ENCODE assay signal across 16 cellular contexts in genomic region chr9:15785584-15785983, GRCh38.
A peak's percentile ranks its signal among the peaks of the same experiment; 100 is the strongest.
DNase-seq lines count a peak whose midpoint lies in the region; ATAC-seq and TF ChIP-seq lines count a peak whose summit lies in the region.
"Had no signal": no experiment of that assay in that cellular context is flagged by ENCODE, and none has a peak within 500 bp of the region (broad histone marks: within the 10 kb centered on the region; RNA-seq: fewer than 3 reads in every experiment).

No MANE protein-coding gene starts in this region.

- in situ Hi-C loops in mammary epithelial cell (cut with MboI; ENCODE audit: low sequenced_read_pairs in 2 of 2), result no loop called here

- POLR2A ChIA-PET in MCF 10A (lab: Yijun Ruan, JAX), result no interaction called here

- no peak for TF ChIP-seq POLR2A in tibial nerve (IDR thresholded peaks at IDR 0.05)

- H3K9ac ChIP-seq in mammary epithelial cell (ENCODE audit: insufficient read depth, low read length), result no peak overlapping the region

- no peak overlapping the region for H3K4me2 ChIP-seq in mammary epithelial cell (ENCODE audit: insufficient read depth, low read depth, low read length)
- H3K4me2 ChIP-seq: A549 had no signal

- H3K4me1 ChIP-seq in mammary epithelial cell (ENCODE audit: insufficient read depth, low read length) (no peaks in the 10 kb centered on the region), lower lobe of right lung (no peaks in the 10 kb centered on the region), tibial nerve (no peaks in the 10 kb centered on the region)
- H3K4me1 ChIP-seq: A549, BE2C had no signal

- ATAC-seq in HG03469 (IDR thresholded peaks at IDR 0.05; ENCODE audit: unreplicated experiment) (peak; percentile 47), lower lobe of right lung (no peak)
- ATAC-seq: A549 had no signal

- H3K4me3 ChIP-seq in mammary epithelial cell (replicated peaks in 1 of 3; ENCODE audit: insufficient read depth in 1 of 3, low read depth in 2 of 3, low read length in 3 of 3), result no peak overlapping the region
- no peak overlapping the region for H3K4me3 ChIP-seq in lower lobe of right lung
- no peak overlapping the region for H3K4me3 ChIP-seq in tibial nerve
- H3K4me3 ChIP-seq: A549 had no signal

- intact Hi-C loops in MCF 10A (cut with micrococcal nuclease), result no loop called here
- intact Hi-C loops in mammary epithelial cell (cut with micrococcal nuclease), result no loop called here
- intact Hi-C loops in lower lobe of right lung (cut with DNase I), result no loop called here

- no peak for TF ChIP-seq EP300 in tibial nerve (IDR thresholded peaks at IDR 0.05)

- no peaks in the 10 kb centered on the region for H3K4me1 Mint-ChIP-seq in MCF 10A (ENCODE audit: insufficient read depth, unreplicated experiment)
- H3K4me1 Mint-ChIP-seq: CD4-positive, alpha-beta memory T cell; H9 had no signal

- CTCF ChIA-PET in MCF 10A (lab: Yijun Ruan, JAX) (interaction anchor here (0.6 kb wide), 1 partner anchor 994 kb away, joined by 3 read pairs; no protein-coding TSS in a partner anchor), mammary epithelial cell (lab: Charles Lee; ENCODE audit: low non-redundant PET) (no interaction called here)

- TF ChIP-seq CTCF in MCF 10A (IDR thresholded peaks at IDR 0.05; ENCODE audit: unreplicated experiment) (no peak), mammary epithelial cell (conservative IDR thresholded peaks at IDR 0.05 in 1 of 2, IDR thresholded peaks at IDR 0.05 in 1 of 2; ENCODE audit: extremely low read depth in 1 of 2, insufficient read depth in 1 of 2, low read depth in 1 of 2, low read length in 2 of 2) (no peak), lower lobe of right lung (IDR thresholded peaks at IDR 0.05) (no peak), tibial nerve (IDR thresholded peaks at IDR 0.05) (no peak)

- no peaks in the 10 kb centered on the region for H3K36me3 Mint-ChIP-seq in MCF 10A (ENCODE audit: insufficient read depth, unreplicated experiment)
- H3K36me3 Mint-ChIP-seq: CD4-positive, alpha-beta memory T cell had no signal

- no peak overlapping the region for H3K4me3 Mint-ChIP-seq in MCF 10A (ENCODE audit: unreplicated experiment)
- H3K4me3 Mint-ChIP-seq: CD4-positive, alpha-beta memory T cell; H9 had no signal

- no peaks in the 10 kb centered on the region for H3K27me3 ChIP-seq in mammary epithelial cell (ENCODE audit: insufficient read depth, low read length)
- no peaks in the 10 kb centered on the region for H3K27me3 ChIP-seq in lower lobe of right lung (ENCODE audit: low read depth)
- no peaks in the 10 kb centered on the region for H3K27me3 ChIP-seq in tibial nerve
- H3K27me3 ChIP-seq: BE2C had no signal

- no peak overlapping the region for H2AFZ ChIP-seq in mammary epithelial cell (ENCODE audit: low read depth, low read length)

- H3K27ac ChIP-seq in mammary epithelial cell (ENCODE audit: insufficient read depth, low read depth, low read length) (no peak overlapping the region), lower lobe of right lung (no peak overlapping the region), tibial nerve (no peak overlapping the region)
- H3K27ac ChIP-seq: A549, C4-2B had no signal

- no peaks in the 10 kb centered on the region for H3K79me2 ChIP-seq in mammary epithelial cell (ENCODE audit: insufficient read depth, low read length)

- no peak overlapping the region for H3K27ac Mint-ChIP-seq in MCF 10A (ENCODE audit: low read depth, unreplicated experiment)
- H3K27ac Mint-ChIP-seq: CD4-positive, alpha-beta memory T cell; H9 had no signal

- no peaks in the 10 kb centered on the region for H3K9me3 Mint-ChIP-seq in MCF 10A (ENCODE audit: unreplicated experiment)

- H3K36me3 ChIP-seq in mammary epithelial cell (ENCODE audit: insufficient read depth, low read length) (no peaks in the 10 kb centered on the region), lower lobe of right lung (no peaks in the 10 kb centered on the region), tibial nerve (no peaks in the 10 kb centered on the region)
- H3K36me3 ChIP-seq: BE2C had no signal

- H4K20me1 ChIP-seq in mammary epithelial cell (ENCODE audit: insufficient read depth, low read length), result no peaks in the 10 kb centered on the region

- dilution Hi-C loops in mammary epithelial cell (cut with HindIII; ENCODE audit: low sequenced_read_pairs), result no loop called here

- H3K27me3 Mint-ChIP-seq in MCF 10A (ENCODE audit: insufficient read depth, unreplicated experiment), result no peaks in the 10 kb centered on the region
- H3K27me3 Mint-ChIP-seq: CD4-positive, alpha-beta memory T cell had no signal

- BruUV-seq in MCF 10A (replicated peaks; lab: Mats Ljungman, UMichigan) (no TSS peak), mammary epithelial cell (replicated peaks; lab: Mats Ljungman, UMichigan) (no TSS peak)

- DNase-seq in MCF 10A (ENCODE audit: unreplicated experiment), result peak; percentile 5
- no peak for DNase-seq in mammary epithelial cell
- DNase-seq in iris pigment epithelial cell (ENCODE audit: low read depth), result peak; percentile 4
- no peak for DNase-seq in lower lobe of right lung
- DNase-seq in tibial nerve (ENCODE audit: low spot score in 2 of 2), result no peak
- DNase-seq: BE2C; CD4-positive, alpha-beta memory T cell; DND-41; GDM1; GOT3; H9; IMR-90; KBM-7 had no signal

- H3K9me3 ChIP-seq in mammary epithelial cell (replicated peaks; ENCODE audit: insufficient read depth, low read length) (no peaks in the 10 kb centered on the region), lower lobe of right lung (no peaks in the 10 kb centered on the region), tibial nerve (no peaks in the 10 kb centered on the region)
- H3K9me3 ChIP-seq: A549, BE2C had no signal

Comparison
In these comparisons a context has a peak if more than half of its experiments do, and no peak if none do; other contexts are left out.
1. DNase-seq: peak in MCF 10A (single experiment) and iris pigment epithelial cell (single experiment); none in mammary epithelial cell (single experiment), lower lobe of right lung (single experiment) and tibial nerve (0 of 2).